In the genomic region with DNA sequence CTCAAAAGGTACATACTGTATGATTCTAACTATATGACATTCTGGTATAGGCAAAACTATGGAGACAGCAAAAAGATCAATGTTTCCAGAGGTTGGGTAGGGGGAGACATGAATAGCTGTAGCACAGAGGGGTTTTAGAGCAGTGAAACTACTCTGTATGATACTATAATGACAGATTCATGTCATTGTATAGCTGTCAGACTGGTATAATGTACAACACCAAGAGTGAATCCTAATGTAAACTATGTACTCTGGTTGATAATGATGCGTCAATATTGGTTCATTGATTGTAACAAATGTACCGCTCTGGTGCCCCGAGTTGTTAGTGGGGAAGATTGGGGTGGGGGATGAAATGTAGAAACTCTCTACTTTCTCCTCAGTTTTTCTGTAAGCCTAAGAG, we compare ENCODE assay signal across 22 cellular contexts.
"Had no signal": no experiment of that assay in that cellular context is flagged by ENCODE, and none has a peak within 500 bp of the region (broad histone marks: within the 10 kb centered on the region; RNA-seq: fewer than 3 reads in every experiment).

No MANE protein-coding gene starts in this region.

- H3K4me1 Mint-ChIP-seq: memory B cell; stimulated activated naive CD8-positive, alpha-beta T cell treated with anti-CD3 and anti-CD28 coated beads, Interleukin-15, amount 100 ng/mL, for 72 hours had no signal

- DNase-seq: dorsolateral prefrontal cortex; effector CD4-positive, alpha-beta T cell; head of caudate nucleus; kidney; mucosa of descending colon; naive B cell; stimulated activated CD4-positive, alpha-beta T cell treated with anti-CD3 and anti-CD28 coated beads, Interleukin-12 subunit alpha, Interleukin-12 subunit beta, amount 100 ng/mL, for 4 hours; stimulated activated CD4-positive, alpha-beta T cell treated with anti-CD3 and anti-CD28 coated beads, Interleukin-1b, Interleukin-23, amount 100 ng/mL, for 48 hours; stimulated activated CD4-positive, alpha-beta T cell treated with anti-CD3 and anti-CD28 coated beads, Interleukin-4, amount 100 ng/mL, for 1 hour; stimulated activated CD8-positive, alpha-beta memory T cell treated with anti-CD3 and anti-CD28 coated beads, Interleukin-4, amount 100 ng/mL, for 48 hours; stimulated activated naive CD4-positive, alpha-beta T cell; stimulated activated naive CD8-positive, alpha-beta T cell treated with anti-CD3 and anti-CD28 coated beads, Interleukin-15, amount 100 ng/mL, for 72 hours; transverse colon had no signal

- H3K27ac ChIP-seq: dorsolateral prefrontal cortex, parathyroid adenoma, suprapubic skin, transverse colon, vagina had no signal

- H3K36me3 ChIP-seq: suprapubic skin, transverse colon, vagina had no signal

- H3K27me3 ChIP-seq: dorsolateral prefrontal cortex, suprapubic skin, transverse colon, vagina had no signal

- H3K9me3 ChIP-seq: mucosa of descending colon, suprapubic skin, transverse colon, vagina had no signal

- H3K4me1 ChIP-seq: parathyroid adenoma, suprapubic skin, transverse colon, vagina had no signal

- H3K4me3 ChIP-seq: dorsolateral prefrontal cortex, lung, mucosa of descending colon, smooth muscle cell, suprapubic skin, transverse colon, vagina had no signal

- H3K9me3 Mint-ChIP-seq: memory B cell; nephron; stimulated activated naive CD8-positive, alpha-beta T cell treated with anti-CD3 and anti-CD28 coated beads, Interleukin-15, amount 100 ng/mL, for 72 hours had no signal

- H3K27me3 Mint-ChIP-seq: memory B cell, naive B cell, progenitor cell of endocrine pancreas had no signal

- H3K4me2 ChIP-seq: smooth muscle cell had no signal

- H2AFZ ChIP-seq: parathyroid adenoma had no signal

- H3K9ac ChIP-seq: parathyroid adenoma had no signal

- H3K79me2 ChIP-seq: parathyroid adenoma had no signal

- H3K27ac Mint-ChIP-seq: memory B cell; mesothelial cell of epicardium; naive B cell; progenitor cell of endocrine pancreas; stimulated activated naive CD8-positive, alpha-beta T cell treated with anti-CD3 and anti-CD28 coated beads, Interleukin-15, amount 100 ng/mL, for 72 hours had no signal

- H3K36me3 Mint-ChIP-seq: memory B cell, mesothelial cell of epicardium, naive B cell had no signal

- H3K4me3 Mint-ChIP-seq: memory B cell; mesothelial cell of epicardium; naive B cell; nephron; stimulated activated naive CD8-positive, alpha-beta T cell treated with anti-CD3 and anti-CD28 coated beads, Interleukin-15, amount 100 ng/mL, for 72 hours had no signal
